Comparison of ENCODE assay signal across 20 cellular contexts in the genomic region with DNA sequence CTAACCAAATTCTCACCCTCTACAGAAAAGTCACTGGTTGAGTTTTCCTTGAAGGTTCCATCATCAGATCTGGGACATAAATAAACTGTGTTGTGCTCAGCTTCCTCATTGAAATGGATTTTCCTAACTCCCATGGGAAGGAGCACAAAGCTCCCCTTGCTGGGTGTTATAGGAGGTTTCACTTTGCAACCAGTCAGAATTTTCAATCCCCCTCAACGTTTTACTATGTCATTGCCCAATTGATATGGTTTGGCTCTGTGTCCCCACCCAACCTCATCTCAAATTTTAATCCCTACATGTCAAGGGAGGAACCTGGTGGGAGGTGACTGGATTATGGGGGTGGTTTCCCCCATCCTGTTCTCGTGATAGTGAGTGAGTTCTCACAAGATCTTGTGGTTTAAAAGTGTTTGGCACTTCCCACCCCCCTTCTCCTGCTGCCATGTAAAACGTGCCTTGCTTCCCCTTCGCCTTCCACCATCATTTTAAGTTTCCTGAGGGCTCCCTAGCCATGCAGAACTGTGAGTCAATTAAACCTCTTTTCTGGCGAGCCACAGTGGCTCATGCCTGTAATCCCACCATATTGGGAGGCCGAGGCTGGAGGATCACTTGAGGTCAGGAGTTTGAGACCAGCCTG.
DNase-seq lines count a peak whose midpoint lies in the region; ATAC-seq and TF ChIP-seq lines count a peak whose summit lies in the region.
"Had no signal": no experiment of that assay in that cellular context is flagged by ENCODE, and none has a peak within 500 bp of the region (broad histone marks: within the 10 kb centered on the region; RNA-seq: fewer than 3 reads in every experiment).

No MANE protein-coding gene starts in this region.

- no peaks in the 10 kb centered on the region for H3K23me2 ChIP-seq in H9 (ENCODE audit: insufficient read length, low read depth, low read length, poor library complexity, severe bottlenecking)

- H3K18ac ChIP-seq in H9 (ENCODE audit: insufficient read length, low read depth, low read length) = no peak overlapping the region

- no peak for DNase-seq in T-helper 2 cell treated with Interferon-gamma antibody and Interleukin-4, amounts not matched to agents 5 μg/mL and 100 μg/mL, for 36 hours (ENCODE audit: low spot score)
- DNase-seq in T-helper 2 cell = no peak
- no peak for DNase-seq in H9
- no peak for DNase-seq in activated T-helper 2 cell treated with anti-CD3 and anti-CD28 coated beads, Interferon-gamma antibody, Interleukin-2, Interleukin-4, amounts not matched to agents 10 μg/mL and 5 μg/mL and 100 μg/mL, durations not matched to agents 14 hours and 24 hours and 36 hours (ENCODE audit: low spot score)
- no peak for DNase-seq in naive thymus-derived CD4-positive, alpha-beta T cell
- no peak for DNase-seq in breast epithelium (ENCODE audit: low spot score in 2 of 2)
- DNase-seq in occipital lobe (lab: John Stamatoyannopoulos, UW) = no peak
- no peak for DNase-seq in BE2C
- DNase-seq: activated T-cell treated with anti-CD3 and anti-CD28 coated beads, Interleukin-2, amount 50 U/mL, for 4 hours; amygdala; cerebellar nuclear complex; GDM1; hippocampal formation; Karpas-422; psoas muscle had no signal

- H3K79me1 ChIP-seq in H9 (ENCODE audit: insufficient read depth, low read depth, low read length, poor library complexity, severe bottlenecking) = no peaks in the 10 kb centered on the region

- no peak overlapping the region for H2AFZ ChIP-seq in H9 (ENCODE audit: low read length)

- H4K5ac ChIP-seq in H9 (ENCODE audit: insufficient read length, low read depth, low read length) = no peak overlapping the region

- H3K4me3 ChIP-seq in naive thymus-derived CD4-positive, alpha-beta T cell (ENCODE audit: low read length) = no peak overlapping the region
- H3K4me3 ChIP-seq in breast epithelium (no peak overlapping the region), BE2C (ENCODE audit: low read depth, low read length) (no peak overlapping the region)
- H3K4me3 ChIP-seq: BLaER1, psoas muscle, SJSA1, tibial nerve had no signal

- no peak overlapping the region for H4K91ac ChIP-seq in H9 (ENCODE audit: insufficient read length, low read depth, low read length)

- H2BK15ac ChIP-seq in H9 (ENCODE audit: low read depth, low read length) = no peak overlapping the region

- POLR2A ChIA-PET in naive thymus-derived CD4-positive, alpha-beta T cell (lab: Charles Lee) = no interaction called here

- WGBS in H9 (ENCODE audit: extremely low coverage, insufficient read length, low lambda C conversion rate) = no CpG with 5 or more reads among the region's 6 CpGs

- ATAC-seq in naive thymus-derived CD4-positive, alpha-beta T cell = no peak
- ATAC-seq: activated T-cell treated with anti-CD3 and anti-CD28 coated beads, Interleukin-2, amount 50 U/mL, for 4 hours; psoas muscle had no signal

- no peak overlapping the region for H2BK12ac ChIP-seq in H9 (ENCODE audit: insufficient read length, low read depth, low read length)

- H3K27ac ChIP-seq in H9 (ENCODE audit: insufficient read length, low read depth, low read length) (no peak overlapping the region), breast epithelium (no peak overlapping the region)
- no peak overlapping the region for H3K27ac ChIP-seq in naive thymus-derived CD4-positive, alpha-beta T cell (ENCODE audit: low read depth, low read length)
- H3K27ac ChIP-seq: 22Rv1, BLaER1, psoas muscle, SJSA1, tibial nerve had no signal

- no peak overlapping the region for H4K8ac ChIP-seq in H9 (replicated peaks; ENCODE audit: insufficient read length, low read depth, low read length)

- H3K9me3 ChIP-seq in H9 (ENCODE audit: control insufficient read depth, low read depth, low read length) (no peaks in the 10 kb centered on the region), breast epithelium (no peaks in the 10 kb centered on the region), BE2C (no peaks in the 10 kb centered on the region)
- no peaks in the 10 kb centered on the region for H3K9me3 ChIP-seq in naive thymus-derived CD4-positive, alpha-beta T cell (ENCODE audit: control insufficient read depth in 2 of 3, low read length in 3 of 3)
- H3K9me3 ChIP-seq: psoas muscle, SJSA1, tibial nerve had no signal

- no peaks in the 10 kb centered on the region for H3K27me3 Mint-ChIP-seq in T-helper 2 cell treated with Interferon-gamma antibody and Interleukin-4, amounts not matched to agents 5 μg/mL and 100 μg/mL, for 36 hours (ENCODE audit: low read depth)
- H3K27me3 Mint-ChIP-seq in H9 (ENCODE audit: low read depth) = no peaks in the 10 kb centered on the region
- H3K27me3 Mint-ChIP-seq in activated T-helper 2 cell treated with anti-CD3 and anti-CD28 coated beads, Interferon-gamma antibody, Interleukin-2, Interleukin-4, amounts not matched to agents 10 μg/mL and 5 μg/mL and 100 μg/mL, durations not matched to agents 14 hours and 24 hours and 36 hours (ENCODE audit: low read depth) = no peaks in the 10 kb centered on the region
- H3K27me3 Mint-ChIP-seq in naive thymus-derived CD4-positive, alpha-beta T cell = no peaks in the 10 kb centered on the region

- no peak overlapping the region for H3K9ac ChIP-seq in H9 (ENCODE audit: extremely low read depth, insufficient read length, low read length)
- H3K9ac ChIP-seq: BLaER1 had no signal

- no peaks in the 10 kb centered on the region for H3K79me2 ChIP-seq in H9 (ENCODE audit: insufficient read depth, low read length)

- H2BK120ac ChIP-seq in H9 (ENCODE audit: low read depth, low read length, poor library complexity, severe bottlenecking) = no peak overlapping the region

- H3K23ac ChIP-seq in H9 (ENCODE audit: insufficient read length, low read depth, low read length) = no peak overlapping the region

- no peak overlapping the region for H3K4ac ChIP-seq in H9 (ENCODE audit: low read depth, low read length)

- peaks cover 7 to 85% (median 16%) of the 10 kb centered on the region in 3 experiments for H3K36me3 ChIP-seq in naive thymus-derived CD4-positive, alpha-beta T cell (ENCODE audit: control insufficient read depth in 2 of 3, insufficient read depth in 3 of 3, low read length in 3 of 3)
- peaks cover 15% of the 10 kb centered on the region for H3K36me3 ChIP-seq in breast epithelium
- peaks cover 93% of the 10 kb centered on the region for H3K36me3 ChIP-seq in BE2C

- no peak overlapping the region for H2BK20ac ChIP-seq in H9 (ENCODE audit: low read depth, low read length, poor library complexity, severe bottlenecking)

- no peak for TF ChIP-seq CTCF in H9 (conservative IDR thresholded peaks at IDR 0.05)
- no peak for TF ChIP-seq CTCF in breast epithelium (IDR thresholded peaks at IDR 0.05)
- no peak for TF ChIP-seq CTCF in BE2C (IDR thresholded peaks at IDR 0.05; ENCODE audit: low read depth, low read length)

- no peak for TF ChIP-seq POLR2A in breast epithelium (IDR thresholded peaks at IDR 0.05)

- CTCF ChIA-PET in naive thymus-derived CD4-positive, alpha-beta T cell (lab: Charles Lee) = no interaction called here

- H3K4me1 Mint-ChIP-seq in T-helper 2 cell treated with Interferon-gamma antibody and Interleukin-4, amounts not matched to agents 5 μg/mL and 100 μg/mL, for 36 hours (ENCODE audit: low read depth) = no peaks in the 10 kb centered on the region
- peaks cover 10 to 18% of the 10 kb centered on the region in 2 experiments for H3K4me1 Mint-ChIP-seq in H9
- peaks cover 8% of the 10 kb centered on the region for H3K4me1 Mint-ChIP-seq in activated T-helper 2 cell treated with anti-CD3 and anti-CD28 coated beads, Interferon-gamma antibody, Interleukin-2, Interleukin-4, amounts not matched to agents 10 μg/mL and 5 μg/mL and 100 μg/mL, durations not matched to agents 14 hours and 24 hours and 36 hours (ENCODE audit: low read depth)
- peaks cover 0 to 9% (median 0%) of the 10 kb centered on the region in 7 donors for H3K4me1 Mint-ChIP-seq in naive thymus-derived CD4-positive, alpha-beta T cell
- H3K4me1 Mint-ChIP-seq: nephron had no signal

- H3K4me1 ChIP-seq in H9 (ENCODE audit: insufficient read depth, low read length) (no peaks in the 10 kb centered on the region), breast epithelium (no peaks in the 10 kb centered on the region), BE2C (no peaks in the 10 kb centered on the region)
- H3K4me1 ChIP-seq in naive thymus-derived CD4-positive, alpha-beta T cell (ENCODE audit: control insufficient read depth in 2 of 2, insufficient read depth in 2 of 2, low read length in 2 of 2) = no peaks in the 10 kb centered on the region
- H3K4me1 ChIP-seq: SJSA1, tibial nerve had no signal

- peaks cover 70% of the 10 kb centered on the region for H3K36me3 Mint-ChIP-seq in T-helper 2 cell treated with Interferon-gamma antibody and Interleukin-4, amounts not matched to agents 5 μg/mL and 100 μg/mL, for 36 hours (ENCODE audit: low read depth)
- H3K36me3 Mint-ChIP-seq in H9 (ENCODE audit: insufficient read depth in 1 of 3, low read depth in 3 of 3) = peaks cover 70 to 94% (median 94%) of the 10 kb centered on the region in 3 experiments
- peaks cover 88% of the 10 kb centered on the region for H3K36me3 Mint-ChIP-seq in activated T-helper 2 cell treated with anti-CD3 and anti-CD28 coated beads, Interferon-gamma antibody, Interleukin-2, Interleukin-4, amounts not matched to agents 10 μg/mL and 5 μg/mL and 100 μg/mL, durations not matched to agents 14 hours and 24 hours and 36 hours (ENCODE audit: low read depth)
- H3K36me3 Mint-ChIP-seq in naive thymus-derived CD4-positive, alpha-beta T cell = peaks cover 12 to 74% (median 41%) of the 10 kb centered on the region in 5 donors

- H4K20me1 ChIP-seq in H9 (ENCODE audit: control insufficient read depth, insufficient read depth, insufficient read length) = no peaks in the 10 kb centered on the region

- intact Hi-C loops in activated T-helper 2 cell treated with anti-CD3 and anti-CD28 coated beads, Interferon-gamma antibody, Interleukin-2, Interleukin-4, amounts not matched to agents 10 μg/mL and 5 μg/mL and 100 μg/mL, durations not matched to agents 14 hours and 24 hours and 36 hours (cut with micrococcal nuclease) = no loop called here
- intact Hi-C loops in naive thymus-derived CD4-positive, alpha-beta T cell (cut with micrococcal nuclease) = no loop called here
- intact Hi-C loops in breast epithelium (cut with DNase I; ENCODE audit: low total_unique reads) = no loop called here

- H3K4me3 Mint-ChIP-seq in T-helper 2 cell treated with Interferon-gamma antibody and Interleukin-4, amounts not matched to agents 5 μg/mL and 100 μg/mL, for 36 hours = no peak overlapping the region
- H3K4me3 Mint-ChIP-seq in H9 = no peak overlapping the region
- no peak overlapping the region for H3K4me3 Mint-ChIP-seq in activated T-helper 2 cell treated with anti-CD3 and anti-CD28 coated beads, Interferon-gamma antibody, Interleukin-2, Interleukin-4, amounts not matched to agents 10 μg/mL and 5 μg/mL and 100 μg/mL, durations not matched to agents 14 hours and 24 hours and 36 hours (ENCODE audit: low read depth)
- H3K4me3 Mint-ChIP-seq in naive thymus-derived CD4-positive, alpha-beta T cell = no peak overlapping the region
- H3K4me3 Mint-ChIP-seq: activated T-cell treated with anti-CD3 and anti-CD28 coated beads, Interleukin-2, amount 50 U/mL, for 4 hours; nephron had no signal

- H2AK5ac ChIP-seq in H9 (ENCODE audit: insufficient read length, low read length) = no peak overlapping the region

- H3K4me2 ChIP-seq in H9 (ENCODE audit: insufficient read depth, insufficient read length, low read length) = no peak overlapping the region
- H3K4me2 ChIP-seq: BLaER1 had no signal

- H3K27me3 ChIP-seq in H9 (ENCODE audit: insufficient read depth, low read length) (no peaks in the 10 kb centered on the region), breast epithelium (no peaks in the 10 kb centered on the region), BE2C (no peaks in the 10 kb centered on the region)
- no peaks in the 10 kb centered on the region for H3K27me3 ChIP-seq in naive thymus-derived CD4-positive, alpha-beta T cell (ENCODE audit: control insufficient read depth in 2 of 2, insufficient read depth in 2 of 2, low read length in 2 of 2)
- H3K27me3 ChIP-seq: BLaER1, SJSA1, tibial nerve had no signal

- peak overlapping the region; percentile 39 for H3K27ac Mint-ChIP-seq in T-helper 2 cell treated with Interferon-gamma antibody and Interleukin-4, amounts not matched to agents 5 μg/mL and 100 μg/mL, for 36 hours
- H3K27ac Mint-ChIP-seq in H9 = peak overlapping the region; percentile 64 to 91 (median 71)
- peak overlapping the region; percentile 47 for H3K27ac Mint-ChIP-seq in activated T-helper 2 cell treated with anti-CD3 and anti-CD28 coated beads, Interferon-gamma antibody, Interleukin-2, Interleukin-4, amounts not matched to agents 10 μg/mL and 5 μg/mL and 100 μg/mL, durations not matched to agents 14 hours and 24 hours and 36 hours
- H3K27ac Mint-ChIP-seq in naive thymus-derived CD4-positive, alpha-beta T cell = peak overlapping the region in 6 of 9 donors; percentile 21 to 86 (median 54)
- H3K27ac Mint-ChIP-seq: nephron had no signal

- no peak overlapping the region for H3K56ac ChIP-seq in H9 (ENCODE audit: insufficient read length, low read depth, low read length)

- H3K14ac ChIP-seq in H9 (ENCODE audit: insufficient read depth, low read length) = no peak overlapping the region

- H3T11ph ChIP-seq in H9 (ENCODE audit: low read length) = no peak overlapping the region

- no peak overlapping the region for H2BK5ac ChIP-seq in H9 (ENCODE audit: insufficient read length, low read length)

- H3K9me3 Mint-ChIP-seq in T-helper 2 cell treated with Interferon-gamma antibody and Interleukin-4, amounts not matched to agents 5 μg/mL and 100 μg/mL, for 36 hours = no peaks in the 10 kb centered on the region
- H3K9me3 Mint-ChIP-seq in H9 = no peaks in the 10 kb centered on the region
- no peaks in the 10 kb centered on the region for H3K9me3 Mint-ChIP-seq in activated T-helper 2 cell treated with anti-CD3 and anti-CD28 coated beads, Interferon-gamma antibody, Interleukin-2, Interleukin-4, amounts not matched to agents 10 μg/mL and 5 μg/mL and 100 μg/mL, durations not matched to agents 14 hours and 24 hours and 36 hours
- no peaks in the 10 kb centered on the region for H3K9me3 Mint-ChIP-seq in naive thymus-derived CD4-positive, alpha-beta T cell
- H3K9me3 Mint-ChIP-seq: activated T-cell treated with anti-CD3 and anti-CD28 coated beads, Interleukin-2, amount 50 U/mL, for 4 hours; nephron had no signal
